Comparison of ENCODE assay signal across 1 cellular context in the genomic region with DNA sequence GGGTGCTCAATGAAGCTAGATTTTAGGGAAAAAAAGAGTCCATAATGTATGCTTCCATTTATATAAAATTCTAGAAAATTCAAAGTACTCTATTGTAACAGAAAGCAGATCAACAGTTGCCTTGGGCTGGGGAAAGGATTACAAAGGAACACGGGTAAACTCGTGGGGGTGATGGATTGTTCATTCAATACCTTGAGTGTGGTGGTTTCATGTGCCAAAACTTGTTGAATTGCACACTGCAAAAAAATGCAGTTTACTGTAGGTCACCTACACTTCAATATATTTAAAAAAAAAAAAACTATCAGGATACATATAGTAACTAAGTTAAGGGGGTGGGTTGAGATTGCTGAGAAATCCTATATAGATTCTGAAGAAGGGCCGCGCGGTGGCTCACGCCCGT.
TF ChIP-seq lines count a peak whose summit lies in the region.

No MANE protein-coding gene starts in this region.

TF ChIP-seq in WTC11, 78 proteins besides CTCF, POLR2A, EP300 and RAD21 (continued from another document):
- TF ChIP-seq, protein P1, sequence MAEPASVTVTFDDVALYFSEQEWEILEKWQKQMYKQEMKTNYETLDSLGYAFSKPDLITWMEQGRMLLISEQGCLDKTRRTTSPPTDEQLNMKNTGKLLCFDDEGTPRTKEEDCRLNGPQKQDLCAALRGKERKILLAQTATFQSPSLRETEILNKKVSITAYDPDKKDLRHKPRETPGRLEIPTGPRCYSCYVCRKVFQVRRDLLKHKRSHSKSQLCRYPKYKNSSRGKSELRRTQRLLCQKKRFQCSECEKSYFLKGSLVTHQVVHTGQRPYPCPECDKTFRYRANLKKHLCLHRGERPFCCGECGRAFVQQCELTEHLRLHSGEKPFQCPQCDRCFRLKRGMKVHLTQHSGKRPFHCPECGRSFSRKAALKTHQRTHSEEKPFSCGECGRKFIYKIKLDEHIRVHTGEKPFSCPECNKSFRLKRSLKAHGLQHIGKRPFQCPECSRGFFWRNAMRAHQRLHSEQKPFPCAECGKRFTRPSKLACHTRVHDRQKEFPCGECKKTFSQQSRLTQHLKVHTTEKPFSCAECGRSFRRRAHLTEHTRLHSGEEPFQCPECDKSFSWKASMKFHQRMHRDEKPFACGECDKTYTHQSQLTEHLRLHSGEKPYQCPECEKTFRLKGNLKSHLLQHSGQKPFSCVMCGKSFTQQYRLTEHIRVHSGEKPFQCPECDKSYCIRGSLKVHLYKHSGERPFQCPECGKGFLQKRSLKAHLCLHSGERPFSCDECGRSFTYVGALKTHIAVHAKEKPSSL (CRISPR knock-in tag; conservative IDR thresholded peaks at IDR 0.05) = no peak
- TF ChIP-seq CBFB (CRISPR knock-in tag; IDR thresholded peaks at IDR 0.05; ENCODE audit: low read depth) = no peak
- no peak for TF ChIP-seq TP53 (CRISPR knock-in tag; IDR thresholded peaks at IDR 0.05)
- no peak for TF ChIP-seq ELF4 (CRISPR knock-in tag; IDR thresholded peaks at IDR 0.05; ENCODE audit: low read depth)
- TF ChIP-seq, protein P2, sequence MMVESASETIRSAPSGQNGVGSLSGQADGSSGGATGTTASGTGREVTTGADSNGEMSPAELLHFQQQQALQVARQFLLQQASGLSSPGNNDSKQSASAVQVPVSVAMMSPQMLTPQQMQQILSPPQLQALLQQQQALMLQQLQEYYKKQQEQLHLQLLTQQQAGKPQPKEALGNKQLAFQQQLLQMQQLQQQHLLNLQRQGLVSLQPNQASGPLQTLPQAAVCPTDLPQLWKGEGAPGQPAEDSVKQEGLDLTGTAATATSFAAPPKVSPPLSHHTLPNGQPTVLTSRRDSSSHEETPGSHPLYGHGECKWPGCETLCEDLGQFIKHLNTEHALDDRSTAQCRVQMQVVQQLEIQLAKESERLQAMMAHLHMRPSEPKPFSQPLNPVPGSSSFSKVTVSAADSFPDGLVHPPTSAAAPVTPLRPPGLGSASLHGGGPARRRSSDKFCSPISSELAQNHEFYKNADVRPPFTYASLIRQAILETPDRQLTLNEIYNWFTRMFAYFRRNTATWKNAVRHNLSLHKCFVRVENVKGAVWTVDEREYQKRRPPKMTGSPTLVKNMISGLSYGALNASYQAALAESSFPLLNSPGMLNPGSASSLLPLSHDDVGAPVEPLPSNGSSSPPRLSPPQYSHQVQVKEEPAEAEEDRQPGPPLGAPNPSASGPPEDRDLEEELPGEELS (CRISPR knock-in tag; IDR thresholded peaks at IDR 0.05) = no peak
- TF ChIP-seq, protein P3, sequence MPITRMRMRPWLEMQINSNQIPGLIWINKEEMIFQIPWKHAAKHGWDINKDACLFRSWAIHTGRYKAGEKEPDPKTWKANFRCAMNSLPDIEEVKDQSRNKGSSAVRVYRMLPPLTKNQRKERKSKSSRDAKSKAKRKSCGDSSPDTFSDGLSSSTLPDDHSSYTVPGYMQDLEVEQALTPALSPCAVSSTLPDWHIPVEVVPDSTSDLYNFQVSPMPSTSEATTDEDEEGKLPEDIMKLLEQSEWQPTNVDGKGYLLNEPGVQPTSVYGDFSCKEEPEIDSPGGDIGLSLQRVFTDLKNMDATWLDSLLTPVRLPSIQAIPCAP (CRISPR knock-in tag; IDR thresholded peaks at IDR 0.05) = no peak
- TF ChIP-seq ZNF396 (CRISPR knock-in tag; IDR thresholded peaks at IDR 0.05; ENCODE audit: borderline replicate concordance) = no peak
- no peak for TF ChIP-seq JUN (CRISPR knock-in tag; IDR thresholded peaks at IDR 0.05)
